ENCODE assay signal across 1 cellular context in genomic region chr7:128164061-128164954, GRCh38.
TF ChIP-seq lines count a peak whose summit lies in the region.

No MANE protein-coding gene starts in this region.

TF ChIP-seq in GM23338, 12 proteins besides CTCF, POLR2A, EP300 and RAD21 (continued from another document):
- no peak for TF ChIP-seq ZNF462 (CRISPR knock-in tag; IDR thresholded peaks at IDR 0.05)
- TF ChIP-seq CREB1 (CRISPR knock-in tag; IDR thresholded peaks at IDR 0.05; ENCODE audit: low read depth): no peak
- no peak for TF ChIP-seq ZNF331 (CRISPR knock-in tag; IDR thresholded peaks at IDR 0.05; ENCODE audit: low read depth)
TF ChIP-seq in GM23338: peak in this region for 0.
